In the genomic region with DNA sequence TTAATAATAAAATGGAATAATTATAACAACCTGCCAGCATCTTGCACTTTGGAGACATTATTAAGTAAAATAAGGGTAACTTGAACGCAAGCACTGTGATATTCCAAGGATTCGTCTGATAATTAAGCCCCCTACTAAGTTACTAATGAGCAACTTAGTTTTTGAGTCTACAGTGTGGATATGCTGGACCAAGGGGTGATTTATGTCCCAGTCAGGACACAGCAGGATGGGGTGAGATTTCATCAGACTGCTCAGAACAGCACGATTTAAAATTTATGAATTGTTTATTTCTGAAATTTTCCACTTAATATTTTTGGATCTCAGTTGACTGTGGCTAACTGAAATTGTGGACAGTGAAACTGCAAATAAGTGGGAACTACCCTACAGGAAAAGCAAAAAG, we compare ENCODE assay signal across 29 cellular contexts.
"Had no signal": no experiment of that assay in that cellular context is flagged by ENCODE, and none has a peak within 500 bp of the region (broad histone marks: within the 10 kb centered on the region; RNA-seq: fewer than 3 reads in every experiment).

No MANE protein-coding gene starts in this region.

- H3K4me3 Mint-ChIP-seq: stimulated activated effector memory CD8-positive, alpha-beta T cell treated with anti-CD3 and anti-CD28 coated beads, Interleukin-12 subunit alpha, Interleukin-12 subunit beta, amount 100 ng/mL, for 72 hours; stimulated activated memory B cell treated with anti-CD40 and anti-IgM and Interleukin-4, amounts not matched to agents 10 μg/mL and 1 μg/mL and 100 μg/mL, for 72 hours; stimulated activated naive B cell treated with anti-CD40 and anti-IgM and Interleukin-4, amounts not matched to agents 10 μg/mL and 1 μg/mL and 100 μg/mL, for 72 hours; stimulated activated naive CD8-positive, alpha-beta T cell treated with anti-CD3 and anti-CD28 coated beads, Interleukin-15, amount 100 ng/mL, for 72 hours; stimulated activated naive CD8-positive, alpha-beta T cell treated with anti-CD3 and anti-CD28 coated beads, Interleukin-15, Interleukin-2, amounts not matched to agents 100 ng/mL and 50 ng/mL, for 24 hours; type B pancreatic cell had no signal

- FAIRE-seq: urothelium cell line had no signal

- H3K36me3 ChIP-seq: stomach, suprapubic skin, thoracic aorta, thyroid gland, tibial artery, tibial nerve, transverse colon, upper lobe of left lung, upper lobe of right lung, uterus, vagina had no signal

- H3K27ac ChIP-seq: stomach, suprapubic skin, testis, thoracic aorta, thyroid gland, tibial artery, tibial nerve, transverse colon, upper lobe of left lung, upper lobe of right lung, uterus, vagina had no signal

- H3K4me1 Mint-ChIP-seq: stimulated activated effector memory CD8-positive, alpha-beta T cell treated with anti-CD3 and anti-CD28 coated beads, Interleukin-12 subunit alpha, Interleukin-12 subunit beta, amount 100 ng/mL, for 72 hours; stimulated activated memory B cell treated with anti-CD40 and anti-IgM and Interleukin-4, amounts not matched to agents 10 μg/mL and 1 μg/mL and 100 μg/mL, for 72 hours; stimulated activated naive B cell treated with anti-CD40 and anti-IgM and Interleukin-4, amounts not matched to agents 10 μg/mL and 1 μg/mL and 100 μg/mL, for 72 hours; stimulated activated naive CD8-positive, alpha-beta T cell treated with anti-CD3 and anti-CD28 coated beads, Interleukin-15, amount 100 ng/mL, for 72 hours had no signal

- H3K27me3 Mint-ChIP-seq: stimulated activated memory B cell treated with anti-CD40 and anti-IgM and Interleukin-4, amounts not matched to agents 10 μg/mL and 1 μg/mL and 100 μg/mL, for 72 hours; stimulated activated naive B cell treated with anti-CD40 and anti-IgM and Interleukin-4, amounts not matched to agents 10 μg/mL and 1 μg/mL and 100 μg/mL, for 72 hours; stimulated activated naive CD8-positive, alpha-beta T cell treated with anti-CD3 and anti-CD28 coated beads, Interleukin-15, amount 100 ng/mL, for 72 hours; stimulated activated naive CD8-positive, alpha-beta T cell treated with anti-CD3 and anti-CD28 coated beads, Interleukin-15, Interleukin-2, amounts not matched to agents 100 ng/mL and 50 ng/mL, for 24 hours; type B pancreatic cell had no signal

- H3K9me3 ChIP-seq: stomach, suprapubic skin, testis, thoracic aorta, thyroid gland, tibial artery, tibial nerve, transverse colon, upper lobe of left lung, upper lobe of right lung, uterus, vagina had no signal

- H3K9me3 Mint-ChIP-seq: stimulated activated memory B cell treated with anti-CD40 and anti-IgM and Interleukin-4, amounts not matched to agents 10 μg/mL and 1 μg/mL and 100 μg/mL, for 72 hours; stimulated activated naive CD8-positive, alpha-beta T cell treated with anti-CD3 and anti-CD28 coated beads, Interleukin-15, amount 100 ng/mL, for 72 hours; stimulated activated naive CD8-positive, alpha-beta T cell treated with anti-CD3 and anti-CD28 coated beads, Interleukin-15, Interleukin-2, amounts not matched to agents 100 ng/mL and 50 ng/mL, for 24 hours; type B pancreatic cell had no signal

- H3K36me3 Mint-ChIP-seq: stimulated activated effector memory CD8-positive, alpha-beta T cell treated with anti-CD3 and anti-CD28 coated beads, Interleukin-12 subunit alpha, Interleukin-12 subunit beta, amount 100 ng/mL, for 72 hours; stimulated activated memory B cell treated with anti-CD40 and anti-IgM and Interleukin-4, amounts not matched to agents 10 μg/mL and 1 μg/mL and 100 μg/mL, for 72 hours; stimulated activated naive B cell treated with anti-CD40 and anti-IgM and Interleukin-4, amounts not matched to agents 10 μg/mL and 1 μg/mL and 100 μg/mL, for 72 hours; type B pancreatic cell had no signal

- H3K27me3 ChIP-seq: stomach, suprapubic skin, testis, thyroid gland, tibial artery, tibial nerve, transverse colon, upper lobe of left lung, upper lobe of right lung, uterus, vagina had no signal

- H3K4me1 ChIP-seq: stomach, suprapubic skin, testis, thyroid gland, tibial nerve, transverse colon, upper lobe of left lung, upper lobe of right lung, uterus, vagina had no signal

- ATAC-seq: stimulated activated effector memory CD8-positive, alpha-beta T cell treated with anti-CD3 and anti-CD28 coated beads, Interleukin-12 subunit alpha, Interleukin-12 subunit beta, amount 100 ng/mL, for 72 hours; stimulated activated memory B cell treated with anti-CD40 and anti-IgM and Interleukin-4, amounts not matched to agents 10 μg/mL and 1 μg/mL and 100 μg/mL, for 72 hours; stimulated activated naive B cell treated with anti-CD40 and anti-IgM and Interleukin-4, amounts not matched to agents 10 μg/mL and 1 μg/mL and 100 μg/mL, for 72 hours; stimulated activated naive CD8-positive, alpha-beta T cell treated with anti-CD3 and anti-CD28 coated beads, Interleukin-15, amount 100 ng/mL, for 72 hours; stimulated activated naive CD8-positive, alpha-beta T cell treated with anti-CD3 and anti-CD28 coated beads, Interleukin-15, Interleukin-2, amounts not matched to agents 100 U/mL and 50 U/mL, for 24 hours; upper lobe of right lung had no signal

- DNase-seq: stimulated activated CD4-positive, alpha-beta T cell treated with anti-CD3 and anti-CD28 coated beads, Interleukin-2, amount 100 ng/mL, for 48 hours; stimulated activated CD4-positive, alpha-beta T cell treated with anti-CD3 and anti-CD28 coated beads, Interleukin-4, amount 100 ng/mL, for 1 hour; stimulated activated CD4-positive, alpha-beta T cell treated with anti-CD3 and anti-CD28 coated beads, Interleukin-4, amount 100 ng/mL, for 24 hours; stimulated activated CD4-positive, alpha-beta T cell treated with anti-CD3 and anti-CD28 coated beads, Interleukin-4, amount 100 ng/mL, for 4 hours; stimulated activated CD8-positive, alpha-beta memory T cell treated with anti-CD3 and anti-CD28 coated beads, Interleukin-4, amount 100 ng/mL, for 48 hours; stimulated activated naive B cell treated with anti-CD40 and anti-IgM and Interleukin-4, amounts not matched to agents 10 μg/mL and 1 μg/mL and 100 μg/mL, for 72 hours; stimulated activated naive CD4-positive, alpha-beta T cell; stimulated activated naive CD4-positive, alpha-beta T cell treated with Interleukin-2 at 50 U/mL for 16 hours; stimulated activated naive CD8-positive, alpha-beta T cell treated with anti-CD3 and anti-CD28 coated beads, Interleukin-15, amount 100 ng/mL, for 72 hours; stimulated activated naive CD8-positive, alpha-beta T cell treated with anti-CD3 and anti-CD28 coated beads, Interleukin-15, Interleukin-2, amounts not matched to agents 100 U/mL and 50 U/mL, for 24 hours; stomach; substantia nigra; testis; thyroid gland; tibial artery; transverse colon; trophoblast cell; upper lobe of left lung; upper lobe of right lung; uterus had no signal

- H3K4me3 ChIP-seq: stomach, suprapubic skin, testis, thoracic aorta, thyroid gland, tibial artery, tibial nerve, transverse colon, upper lobe of left lung, upper lobe of right lung, uterus, vagina had no signal

- H3K27ac Mint-ChIP-seq: stimulated activated effector memory CD8-positive, alpha-beta T cell treated with anti-CD3 and anti-CD28 coated beads, Interleukin-12 subunit alpha, Interleukin-12 subunit beta, amount 100 ng/mL, for 72 hours; stimulated activated memory B cell treated with anti-CD40 and anti-IgM and Interleukin-4, amounts not matched to agents 10 μg/mL and 1 μg/mL and 100 μg/mL, for 72 hours; stimulated activated naive B cell treated with anti-CD40 and anti-IgM and Interleukin-4, amounts not matched to agents 10 μg/mL and 1 μg/mL and 100 μg/mL, for 72 hours; stimulated activated naive CD8-positive, alpha-beta T cell treated with anti-CD3 and anti-CD28 coated beads, Interleukin-15, amount 100 ng/mL, for 72 hours; stimulated activated naive CD8-positive, alpha-beta T cell treated with anti-CD3 and anti-CD28 coated beads, Interleukin-15, Interleukin-2, amounts not matched to agents 100 ng/mL and 50 ng/mL, for 24 hours; type B pancreatic cell had no signal
